In genomic region chr14:49702725-49703124, GRCh38 we compare ENCODE assay signal across 30 cellular contexts.
"Had no signal": no experiment of that assay in that cellular context is flagged by ENCODE, and none has a peak within 500 bp of the region (broad histone marks: within the 10 kb centered on the region; RNA-seq: fewer than 3 reads in every experiment).

No MANE protein-coding gene starts in this region.

- H3K4me3 Mint-ChIP-seq: dendritic cell treated with granulocyte-macrophage colony-stimulating factor and Interleukin-4, amounts not matched to agents 40 ng/mL and 50 ng/mL, for 4 days; naive thymus-derived CD8-positive, alpha-beta T cell; nephron progenitor cell; stimulated activated naive CD8-positive, alpha-beta T cell treated with anti-CD3 and anti-CD28 coated beads, Interleukin-15, amount 100 ng/mL, for 72 hours had no signal

- H3K36me3 ChIP-seq: prostate gland, transverse colon, uterus had no signal

- H3K4me2 ChIP-seq: hepatocyte, smooth muscle cell had no signal

- H3K27ac Mint-ChIP-seq: dendritic cell treated with granulocyte-macrophage colony-stimulating factor and Interleukin-4, amounts not matched to agents 40 ng/mL and 50 ng/mL, for 4 days; nephron progenitor cell had no signal

- H3K9me3 Mint-ChIP-seq: dendritic cell treated with granulocyte-macrophage colony-stimulating factor and Interleukin-4, amounts not matched to agents 40 ng/mL and 50 ng/mL, for 4 days; naive thymus-derived CD8-positive, alpha-beta T cell; nephron progenitor cell; stimulated activated naive CD8-positive, alpha-beta T cell treated with anti-CD3 and anti-CD28 coated beads, Interleukin-15, amount 100 ng/mL, for 72 hours had no signal

- H3K4me1 Mint-ChIP-seq: nephron progenitor cell had no signal

- H3K4me1 ChIP-seq: esophagus muscularis mucosa, foreskin keratinocyte, gastroesophageal sphincter, heart left ventricle, left lung, prostate gland, right atrium auricular region, suprapubic skin, transverse colon, upper lobe of right lung, uterus had no signal

- FAIRE-seq: endothelial cell of umbilical vein, islet of Langerhans had no signal

- DNase-seq: effector CD8-positive, alpha-beta T cell; foreskin keratinocyte; heart left ventricle; left cardiac atrium; left lung; mesenchymal stem cell; midbrain; naive thymus-derived CD8-positive, alpha-beta T cell; nephron progenitor cell; nucleus accumbens; stimulated activated CD4-positive, alpha-beta T cell treated with anti-CD3 and anti-CD28 coated beads, Interleukin-12 subunit alpha, Interleukin-12 subunit beta, amount 100 ng/mL, for 4 hours; stimulated activated CD4-positive, alpha-beta T cell treated with anti-CD3 and anti-CD28 coated beads, Interleukin-1b, Interleukin-23, amount 100 ng/mL, for 48 hours; stimulated activated CD4-positive, alpha-beta T cell treated with anti-CD3 and anti-CD28 coated beads, Interleukin-4, amount 100 ng/mL, for 1 hour; stimulated activated CD8-positive, alpha-beta memory T cell treated with anti-CD3 and anti-CD28 coated beads, Interleukin-4, amount 100 ng/mL, for 48 hours; stimulated activated naive CD4-positive, alpha-beta T cell; stimulated activated naive CD8-positive, alpha-beta T cell treated with anti-CD3 and anti-CD28 coated beads, Interleukin-15, amount 100 ng/mL, for 72 hours; transverse colon; upper lobe of right lung; uterus had no signal

- H3K4me3 ChIP-seq: esophagus muscularis mucosa, gastroesophageal sphincter, heart left ventricle, hepatocyte, left lung, prostate gland, right atrium auricular region, smooth muscle cell, suprapubic skin, transverse colon, upper lobe of right lung, uterus had no signal

- ATAC-seq: foreskin keratinocyte; gastroesophageal sphincter; heart left ventricle; left cardiac atrium; left lung; naive thymus-derived CD8-positive, alpha-beta T cell; sciatic nerve; stimulated activated naive CD8-positive, alpha-beta T cell treated with anti-CD3 and anti-CD28 coated beads, Interleukin-15, amount 100 ng/mL, for 72 hours; upper lobe of right lung had no signal

- H3K9me3 ChIP-seq: esophagus muscularis mucosa, gastroesophageal sphincter, heart left ventricle, left lung, prostate gland, right atrium auricular region, suprapubic skin, transverse colon, upper lobe of right lung, uterus had no signal

- H2AFZ ChIP-seq: hepatocyte had no signal

- H3K27me3 ChIP-seq: esophagus muscularis mucosa, foreskin keratinocyte, gastroesophageal sphincter, heart left ventricle, hepatocyte, left lung, right atrium auricular region, suprapubic skin, transverse colon, upper lobe of right lung, uterus had no signal

- H3K79me2 ChIP-seq: hepatocyte had no signal

- H3K27me3 Mint-ChIP-seq: dendritic cell treated with granulocyte-macrophage colony-stimulating factor and Interleukin-4, amounts not matched to agents 40 ng/mL and 50 ng/mL, for 4 days; naive thymus-derived CD8-positive, alpha-beta T cell; stimulated activated naive CD8-positive, alpha-beta T cell treated with anti-CD3 and anti-CD28 coated beads, Interleukin-15, amount 100 ng/mL, for 72 hours had no signal

- H3K27ac ChIP-seq: esophagus muscularis mucosa, foreskin keratinocyte, gastroesophageal sphincter, heart left ventricle, hepatocyte, left lung, prostate gland, right atrium auricular region, suprapubic skin, transverse colon, upper lobe of right lung, uterus had no signal
